8 cellular contexts compared by ENCODE assay signal in genomic region chr16:6684076-6684673, GRCh38.
A peak's percentile ranks its signal among the peaks of the same experiment; 100 is the strongest.
DNase-seq lines count a peak whose midpoint lies in the region; ATAC-seq and TF ChIP-seq lines count a peak whose summit lies in the region.

No MANE protein-coding gene starts in this region.

- ATAC-seq in GM18870 (IDR thresholded peaks at IDR 0.05; ENCODE audit: unreplicated experiment) (no peak), HG03175 (IDR thresholded peaks at IDR 0.05; ENCODE audit: unreplicated experiment) (no peak)

- TF ChIP-seq CTCF in GM12872 (IDR thresholded peaks at IDR 0.05; ENCODE audit: insufficient read depth, low read depth, low read length) (peak; percentile 34; the same call in 2 of the 3 replicates), fibroblast of pulmonary artery (IDR thresholded peaks at IDR 0.05; ENCODE audit: low read length, missing control alignments) (no peak), thyroid gland (IDR thresholded peaks at IDR 0.05) (peak; percentile 16 to 66 (median 52))

- H3K9me3 ChIP-seq in NT2/D1 (ENCODE audit: insufficient read depth, low read length) = peaks cover 10% of the 10 kb centered on the region
- no peaks in the 10 kb centered on the region for H3K9me3 ChIP-seq in thyroid gland

- no peak for TF ChIP-seq POLR2A in thyroid gland (IDR thresholded peaks at IDR 0.05)

- H3K4me1 ChIP-seq in NT2/D1 (ENCODE audit: insufficient read depth, insufficient read length) (no peaks in the 10 kb centered on the region), thyroid gland (no peaks in the 10 kb centered on the region)

- H3K9ac ChIP-seq in NT2/D1 (ENCODE audit: insufficient read length, low read depth) = no peak overlapping the region

- H3K36me3 ChIP-seq in NT2/D1 (ENCODE audit: insufficient read depth, insufficient read length, low read length) (no peaks in the 10 kb centered on the region), thyroid gland (no peaks in the 10 kb centered on the region)

- H3K4me3 ChIP-seq in NT2/D1 (ENCODE audit: insufficient read length, low read depth) (no peak overlapping the region), fibroblast of pulmonary artery (replicated peaks; ENCODE audit: low read depth, low read length) (no peak overlapping the region), thyroid gland (replicated peaks in 1 of 3) (no peak overlapping the region)

- DNase-seq in AML-193 (lab: John Stamatoyannopoulos, UW) (peak; percentile 1 to 9), NT2/D1 (ENCODE audit: low read depth, low spot score) (peak; percentile 27), fibroblast of pulmonary artery (ENCODE audit: low read depth) (peak; percentile 1), thyroid gland (peak; percentile 28 to 31)
- DNase-seq in activated effector memory CD4-positive, alpha-beta T cell treated with anti-CD3 and anti-CD28 coated beads, Interleukin-2, amount 50 U/mL, for 16 hours = no peak

- intact Hi-C loops in thyroid gland (cut with DNase I) = loop anchor here (10.0 kb wide), 1 partner anchor 1491 kb away; no protein-coding TSS in a partner anchor

- WGBS in thyroid gland, 2 donors = 18 to 22% methylated on average over 7 of the region's 7 CpGs

- no peaks in the 10 kb centered on the region for H3K27me3 ChIP-seq in NT2/D1 (ENCODE audit: insufficient read depth, insufficient read length)
- no peaks in the 10 kb centered on the region for H3K27me3 ChIP-seq in thyroid gland

- no peak overlapping the region for H3K27ac ChIP-seq in thyroid gland
